ENCODE assay signal across 26 cellular contexts in genomic region chr3:44061961-44062360, GRCh38.
DNase-seq lines count a peak whose midpoint lies in the region; ATAC-seq, FAIRE-seq and TF ChIP-seq lines count a peak whose summit lies in the region.
"Had no signal": no experiment of that assay in that cellular context is flagged by ENCODE, and none has a peak within 500 bp of the region (broad histone marks: within the 10 kb centered on the region; RNA-seq: fewer than 3 reads in every experiment).

No MANE protein-coding gene starts in this region.

- H3K18ac ChIP-seq in H1 (ENCODE audit: extremely low read depth, low read length) = no peak overlapping the region

- whole genome bisulfite sequencing in H1 (ENCODE audit: extremely low coverage in 1 of 2, insufficient coverage in 1 of 2, insufficient read length in 1 of 2, insufficient replicate concordance in 2 of 2, low coverage in 1 of 2, low lambda C conversion rate in 2 of 2, missing lambda C conversion rate in 1 of 2), 2 experiments = 44% methylated on average over 9 of the region's 9 CpGs; no CpG with 5 or more reads in 1 of the 2 experiments

- no peak overlapping the region for H2AK5ac ChIP-seq in H1 (ENCODE audit: low read depth, low read length)

- H3K9me3 Mint-ChIP-seq in activated naive CD4-positive, alpha-beta T cell treated with anti-CD3 and anti-CD28 coated beads, Interleukin-2, amount 50 U/mL, for 72 hours = no peaks in the 10 kb centered on the region
- H3K9me3 Mint-ChIP-seq: HFFc6 had no signal

- no peaks in the 10 kb centered on the region for H3K79me1 ChIP-seq in H1 (ENCODE audit: low read depth, low read length)

- no peaks in the 10 kb centered on the region for H3K79me2 ChIP-seq in OCI-LY3 (ENCODE audit: low read length)
- H3K79me2 ChIP-seq in H1 (ENCODE audit: control insufficient read depth in 1 of 2, insufficient read depth in 2 of 2, low read length in 2 of 2) = no peaks in the 10 kb centered on the region

- no peak overlapping the region for H4K5ac ChIP-seq in H1 (ENCODE audit: insufficient read length, low read depth, low read length)

- H3K27ac ChIP-seq in OCI-LY3 (ENCODE audit: low read length) (no peak overlapping the region), H1 (ENCODE audit: low read depth, low read length) (no peak overlapping the region)
- H3K27ac ChIP-seq: A549; BLaER1 treated with 17β-estradiol and CSF1 and Interleukin-3, amounts not matched to agents 10 nM and 100 nM; PC-9; SJCRH30 had no signal

- no peak for TF ChIP-seq EP300 in H1 (IDR thresholded peaks at IDR 0.05; ENCODE audit: borderline replicate concordance in 1 of 2, low read depth in 2 of 2, low read length in 2 of 2)

- H3K36me3 ChIP-seq in OCI-LY3 (replicated peaks; ENCODE audit: low read depth, low read length) = no peaks in the 10 kb centered on the region
- no peaks in the 10 kb centered on the region for H3K36me3 ChIP-seq in H1 (ENCODE audit: control insufficient read depth in 2 of 4, insufficient read depth in 4 of 4, low read length in 3 of 4)
- H3K36me3 ChIP-seq: BLaER1 treated with 17β-estradiol and CSF1 and Interleukin-3, amounts not matched to agents 10 nM and 100 nM; HAP-1; SJCRH30 had no signal

- H4K20me1 ChIP-seq in OCI-LY3 (ENCODE audit: insufficient read depth, low read length) (no peaks in the 10 kb centered on the region), H1 (replicated peaks in 1 of 2; ENCODE audit: control insufficient read depth in 1 of 2, insufficient read depth in 2 of 2, low read length in 2 of 2) (no peaks in the 10 kb centered on the region)
- H4K20me1 ChIP-seq: BLaER1 treated with 17β-estradiol and CSF1 and Interleukin-3, amounts not matched to agents 10 nM and 100 nM had no signal

- no peak for FAIRE-seq in H1 (lab: Jason Lieb, UNC)
- FAIRE-seq: A549, GM19239 had no signal

- H4K91ac ChIP-seq in H1 (replicated peaks; ENCODE audit: insufficient read length, low read length) = peak overlapping the region; percentile 22

- peak overlapping the region; percentile 79 for H3K4me2 ChIP-seq in OCI-LY3 (ENCODE audit: low read length)
- peak overlapping the region; percentile 7 to 40; a peak in 2 of 4 replicates for H3K4me2 ChIP-seq in H1 (ENCODE audit: insufficient read depth in 1 of 2, low read depth in 2 of 2, low read length in 2 of 2)
- H3K4me2 ChIP-seq: A549; BLaER1 treated with 17β-estradiol and CSF1 and Interleukin-3, amounts not matched to agents 10 nM and 100 nM; PC-9 had no signal

- H2BK5ac ChIP-seq in H1 (ENCODE audit: low read depth, low read length) = no peak overlapping the region

- intact Hi-C loops in cardiac septum (cut with DNase I) (no loop called here), left cardiac atrium (cut with DNase I) (no loop called here)

- H3K9me3 ChIP-seq in OCI-LY3 (ENCODE audit: insufficient read depth, low read length) (no peaks in the 10 kb centered on the region), H1 (ENCODE audit: insufficient read depth in 2 of 2, low read depth in 1 of 2, low read length in 1 of 2) (no peaks in the 10 kb centered on the region)
- H3K9me3 ChIP-seq: A549; BLaER1 treated with 17β-estradiol and CSF1 and Interleukin-3, amounts not matched to agents 10 nM and 100 nM; Caco-2; HAP-1; SJCRH30 had no signal

- TF ChIP-seq RAD21 in H1 (IDR thresholded peaks at IDR 0.05 in 1 of 2, conservative IDR thresholded peaks at IDR 0.05 in 1 of 2; ENCODE audit: low read depth in 2 of 2, low read length in 2 of 2) = no peak

- H2BK12ac ChIP-seq in H1 (ENCODE audit: low read depth, low read length) = no peak overlapping the region

- TF ChIP-seq POLR2A in H1 (IDR thresholded peaks at IDR 0.05; ENCODE audit: control extremely low read depth in 1 of 2, low read depth in 2 of 2, low read length in 2 of 2) = no peak

- no peaks in the 10 kb centered on the region; the same call in 1 of the 2 replicates for H3K23me2 ChIP-seq in H1 (ENCODE audit: low read depth, low read length)

- no peak overlapping the region for H3K14ac ChIP-seq in H1 (ENCODE audit: insufficient read length)

- TF ChIP-seq CTCF in OCI-LY3 (IDR thresholded peaks at IDR 0.05; ENCODE audit: low read depth, low read length) = no peak
- TF ChIP-seq CTCF in H1 (IDR thresholded peaks at IDR 0.05; ENCODE audit: control extremely low read depth in 1 of 3, insufficient read depth in 1 of 3, low read depth in 1 of 3, low read length in 3 of 3) = no peak

- no peak overlapping the region for H4K8ac ChIP-seq in H1 (ENCODE audit: extremely low read depth, insufficient read depth, low read length)

- no peak overlapping the region for H3K23ac ChIP-seq in H1 (ENCODE audit: insufficient read length)

- H3K27me3 ChIP-seq in OCI-LY3 (ENCODE audit: low read depth, low read length) (peaks cover 17% of the 10 kb centered on the region; the same call in 1 of the 2 replicates), H1 (replicated peaks in 1 of 4; ENCODE audit: control insufficient read depth in 3 of 4, extremely low read depth in 1 of 4, insufficient read depth in 3 of 4, low read length in 3 of 4) (no peaks in the 10 kb centered on the region)
- H3K27me3 ChIP-seq: BLaER1 treated with 17β-estradiol and CSF1 and Interleukin-3, amounts not matched to agents 10 nM and 100 nM; SJCRH30 had no signal

- H3K27ac Mint-ChIP-seq in activated naive CD4-positive, alpha-beta T cell treated with anti-CD3 and anti-CD28 coated beads, Interleukin-2, amount 50 U/mL, for 72 hours = no peak overlapping the region
- H3K27ac Mint-ChIP-seq: CD4-positive, alpha-beta memory T cell; HFFc6 had no signal

- no peak overlapping the region for H3K9ac ChIP-seq in OCI-LY3 (ENCODE audit: low read length)
- H3K9ac ChIP-seq in H1 (replicated peaks in 1 of 4; ENCODE audit: extremely low read depth in 1 of 4, low read depth in 3 of 4, low read length in 3 of 4) = no peak overlapping the region; a peak in 1 of 7 replicates
- H3K9ac ChIP-seq: BLaER1 treated with 17β-estradiol and CSF1 and Interleukin-3, amounts not matched to agents 10 nM and 100 nM had no signal

- POLR2A ChIA-PET in H1 (lab: Charles Lee; ENCODE audit: partially characterized antibody) = interaction anchor here (1.1 to 1.4 kb wide), 2 partner anchors 11 to 15 kb away, joined by 3 read pairs; no protein-coding TSS in a partner anchor

- H3K4me1 ChIP-seq in OCI-LY3 (ENCODE audit: low read length) (peaks cover 58% of the 10 kb centered on the region), H1 (replicated peaks in 1 of 4; ENCODE audit: control insufficient read depth in 3 of 4, insufficient read depth in 4 of 4, low read length in 3 of 4) (peaks cover 8 to 19% (median 16%) of the 10 kb centered on the region in 4 experiments)
- H3K4me1 ChIP-seq: Caco-2, HAP-1, SJCRH30 had no signal

- H3K36me3 Mint-ChIP-seq in activated naive CD4-positive, alpha-beta T cell treated with anti-CD3 and anti-CD28 coated beads, Interleukin-2, amount 50 U/mL, for 72 hours = no peaks in the 10 kb centered on the region
- H3K36me3 Mint-ChIP-seq: CD4-positive, alpha-beta memory T cell had no signal

- no peak overlapping the region for H2BK20ac ChIP-seq in H1 (ENCODE audit: low read length)

- no peak for ATAC-seq in left cardiac atrium
- no peak for ATAC-seq in activated naive CD4-positive, alpha-beta T cell treated with anti-CD3 and anti-CD28 coated beads, Interleukin-2, amount 50 U/mL, for 72 hours
- ATAC-seq: A549, Right ventricle myocardium inferior, SK-N-SH treated with all-trans-retinoic acid at 6 μM for 48 hours had no signal

- no peak overlapping the region for H3K4ac ChIP-seq in H1 (replicated peaks; ENCODE audit: insufficient read length, low read depth, low read length)

- H2AFZ ChIP-seq in OCI-LY3 (ENCODE audit: low read depth, low read length) = no peak overlapping the region
- H2AFZ ChIP-seq in H1 (ENCODE audit: low read length) = no peak overlapping the region
- H2AFZ ChIP-seq: PC-9 had no signal

- no peak overlapping the region for H3K56ac ChIP-seq in H1 (replicated peaks; ENCODE audit: insufficient read length, low read depth, low read length)

- no peak overlapping the region for H2BK15ac ChIP-seq in H1 (ENCODE audit: low read length)

- CTCF ChIA-PET in H1 (lab: Charles Lee; ENCODE audit: partially characterized antibody) = interaction anchor here (1.9 kb wide), 1 partner anchor 15 kb away, joined by 6 read pairs; no protein-coding TSS in a partner anchor

- no peak overlapping the region for H2BK120ac ChIP-seq in H1 (replicated peaks; ENCODE audit: low read depth, low read length)

- no peak overlapping the region for H3K4me3 ChIP-seq in OCI-LY3 (ENCODE audit: low read length)
- H3K4me3 ChIP-seq in H1 (ENCODE audit: extremely low read depth in 1 of 4, insufficient read depth in 2 of 4, low read depth in 3 of 4, low read length in 4 of 4) = no peak overlapping the region; a peak in 1 of 8 replicates
- H3K4me3 ChIP-seq: A549; BLaER1 treated with 17β-estradiol and CSF1 and Interleukin-3, amounts not matched to agents 10 nM and 100 nM; HAP-1; PC-9; SJCRH30 had no signal

- DNase-seq in cardiac septum (ENCODE audit: low spot score) (peak; percentile 38), left cardiac atrium (no peak), H1 (ENCODE audit: low read depth in 1 of 2, low spot score in 2 of 2) (no peak)
- DNase-seq in activated CD8-positive, alpha-beta memory T cell treated with anti-CD3 and anti-CD28 coated beads for 24 hours = no peak
- no peak for DNase-seq in activated naive CD4-positive, alpha-beta T cell treated with anti-CD3 and anti-CD28 coated beads, Interleukin-2, amount 50 U/mL, for 72 hours (ENCODE audit: low spot score in 2 of 2)
- DNase-seq in activated effector memory CD4-positive, alpha-beta T cell treated with Interleukin-2 at 50 U/mL for 16 hours = no peak
- DNase-seq: AML-193; Caco-2; CD4-positive, alpha-beta memory T cell; GF-D8; HFFc6; KBM-7; MV-4-11; NCI-H1417 treated with DMSO at 0.1 percent for 48 hours; NCI-H1694 treated with DMSO at 0.1 percent for 48 hours; NCI-H2081; NCI-H2227 treated with DMSO at 0.1 percent for 48 hours; PC-9; SJCRH30 had no signal

TF ChIP-seq in H1, 55 proteins besides CTCF, POLR2A, EP300 and RAD21:
- TF ChIP-seq CBX8 (IDR thresholded peaks at IDR 0.05; ENCODE audit: borderline replicate concordance, low read depth, low read length) (no peak), TAF1 (IDR thresholded peaks at IDR 0.05; ENCODE audit: low read depth, low read length) (no peak), JUND (IDR thresholded peaks at IDR 0.05; ENCODE audit: low read length) (no peak), NRF1 (IDR thresholded peaks at IDR 0.05; ENCODE audit: low read depth, low read length) (no peak), KDM4A (IDR thresholded peaks at IDR 0.05; ENCODE audit: low read depth, low read length, severe bottlenecking) (no peak), EZH2 (IDR thresholded peaks at IDR 0.05; ENCODE audit: low read depth, low read length, severe bottlenecking) (no peak), RBBP5 (IDR thresholded peaks at IDR 0.05; ENCODE audit: borderline replicate concordance, low read depth, low read length) (no peak), NANOG (IDR thresholded peaks at IDR 0.05; ENCODE audit: insufficient read depth, low read depth, low read length, poor library complexity, severe bottlenecking) (no peak), BACH1 (IDR thresholded peaks at IDR 0.05; ENCODE audit: low read length) (no peak)
